In genomic region chr1:185059950-185060571, GRCh38 we compare ENCODE assay signal across 2 cellular contexts.
A peak's percentile ranks its signal among the peaks of the same experiment; 100 is the strongest.
TF ChIP-seq lines count a peak whose summit lies in the region.

No MANE protein-coding gene starts in this region.

TF ChIP-seq in K562, 482 proteins besides CTCF, POLR2A, EP300 and RAD21:
- TF ChIP-seq MXI1 (IDR thresholded peaks at IDR 0.05; ENCODE audit: low read depth, low read length) = no peak
- peak; percentile 85 for TF ChIP-seq PRDM10 (IDR thresholded peaks at IDR 0.05; ENCODE audit: partially characterized antibody)

TF ChIP-seq in GM12891, 5 proteins besides CTCF, POLR2A, EP300 and RAD21:
- TF ChIP-seq SPI1 (IDR thresholded peaks at IDR 0.05; ENCODE audit: low read depth, low read length) = no peak
- no peak for TF ChIP-seq PAX5 (IDR thresholded peaks at IDR 0.05; ENCODE audit: insufficient read depth, low read length, severe bottlenecking)
- no peak for TF ChIP-seq TAF1 (IDR thresholded peaks at IDR 0.05; ENCODE audit: low read depth, low read length)
- TF ChIP-seq POU2F2 (IDR thresholded peaks at IDR 0.05; ENCODE audit: low read depth, low read length) = no peak
- TF ChIP-seq POLR2AphosphoS5 (IDR thresholded peaks at IDR 0.05; ENCODE audit: low read depth, low read length) = no peak
TF ChIP-seq in GM12891: peak in this region for 0.
